In genomic region chr2:68832161-68832869, GRCh38 we compare ENCODE assay signal across 8 cellular contexts. TPM values are rescaled to one million over a fixed set of nuclear protein-coding genes. Genes with fewer than 3 reads are reported as not detected.
A peak's percentile ranks its signal among the peaks of the same experiment; 100 is the strongest.
DNase-seq lines count a peak whose midpoint lies in the region; ATAC-seq and TF ChIP-seq lines count a peak whose summit lies in the region.

No MANE protein-coding gene starts in this region.

- H3K27ac ChIP-seq in AG04450 (ENCODE audit: low read depth, low read length) (peak overlapping the region; percentile 81), upper lobe of left lung (peak overlapping the region; percentile 81 to 87 (median 85))

- H3K4me3 Mint-ChIP-seq in activated CD4-positive, alpha-beta T cell treated with anti-CD3 and anti-CD28 coated beads, Interleukin-2, amount 10 ng/mL, durations not matched to agents 24 days and 14 days: peak overlapping the region; percentile 57
- H3K4me3 Mint-ChIP-seq in neural crest cell: no peak overlapping the region

- CTCF ChIA-PET in AG04450 (lab: Charles Lee): interaction anchor here (1.2 kb wide), 1 partner anchor 80 kb away, joined by 4 read pairs; no protein-coding TSS in a partner anchor

- H3K4me1 Mint-ChIP-seq in activated CD4-positive, alpha-beta T cell treated with anti-CD3 and anti-CD28 coated beads, Interleukin-2, amount 10 ng/mL, durations not matched to agents 24 days and 14 days: peaks cover 73% of the 10 kb centered on the region
- H3K4me1 Mint-ChIP-seq in neural crest cell: peaks cover 20% of the 10 kb centered on the region

- TF ChIP-seq CTCF in AG04450 (IDR thresholded peaks at IDR 0.05; ENCODE audit: low read depth, low read length): no peak
- TF ChIP-seq CTCF in epithelial cell of esophagus (IDR thresholded peaks at IDR 0.05; ENCODE audit: insufficient read depth, low read depth, low read length, missing control alignments): no peak
- TF ChIP-seq CTCF in neural crest cell (conservative IDR thresholded peaks at IDR 0.05): no peak
- no peak for TF ChIP-seq CTCF in upper lobe of left lung (IDR thresholded peaks at IDR 0.05)

- no peaks in the 10 kb centered on the region for H3K36me3 ChIP-seq in upper lobe of left lung

- peaks cover 14% of the 10 kb centered on the region for H3K36me3 Mint-ChIP-seq in activated CD4-positive, alpha-beta T cell treated with anti-CD3 and anti-CD28 coated beads, Interleukin-2, amount 10 ng/mL, durations not matched to agents 24 days and 14 days (ENCODE audit: low read depth)
- no peaks in the 10 kb centered on the region for H3K36me3 Mint-ChIP-seq in neural crest cell (ENCODE audit: low read depth)

- POLR2A ChIA-PET in AG04450 (lab: Yijun Ruan, JAX): no interaction called here

- no peaks in the 10 kb centered on the region for H3K9me3 ChIP-seq in AG04450 (ENCODE audit: control insufficient read depth, insufficient read depth, low read length)
- no peaks in the 10 kb centered on the region for H3K9me3 ChIP-seq in upper lobe of left lung

- H3K27me3 ChIP-seq in AG04450 (ENCODE audit: control insufficient read depth, insufficient read depth, low read length) (no peaks in the 10 kb centered on the region), upper lobe of left lung (no peaks in the 10 kb centered on the region)

- H3K4me3 ChIP-seq in AG04450 (ENCODE audit: low read depth, low read length) (no peak overlapping the region), epithelial cell of esophagus (ENCODE audit: low read length) (no peak overlapping the region), upper lobe of left lung (no peak overlapping the region)

- peak overlapping the region; percentile 85 for H3K27ac Mint-ChIP-seq in activated CD4-positive, alpha-beta T cell treated with anti-CD3 and anti-CD28 coated beads, Interleukin-2, amount 10 ng/mL, durations not matched to agents 24 days and 14 days
- peak overlapping the region; percentile 68 for H3K27ac Mint-ChIP-seq in neural crest cell (ENCODE audit: unreplicated experiment)

- DNase-seq in AG04450 (ENCODE audit: low read depth, low spot score) (no peak), epithelial cell of esophagus (ENCODE audit: low read depth) (peak; percentile 65), neural crest cell (ENCODE audit: low read depth, low spot score) (no peak), upper lobe of left lung (peak in 1 of 2 donors; percentile 86), DMS153 (lab: John Stamatoyannopoulos, UW) (no peak)
- peak; percentile 74 for DNase-seq in activated CD4-positive, alpha-beta T cell treated with anti-CD3 and anti-CD28 coated beads, Interleukin-2, amount 10 ng/mL, durations not matched to agents 24 days and 14 days

- TF ChIP-seq POLR2A in upper lobe of left lung (IDR thresholded peaks at IDR 0.05): peak in 2 of 4 donors; percentile 7 to 58

- WGBS in upper lobe of left lung, 2 donors: 45 to 52% methylated on average over 8 of the region's 8 CpGs

- no peaks in the 10 kb centered on the region for H3K9me3 Mint-ChIP-seq in activated CD4-positive, alpha-beta T cell treated with anti-CD3 and anti-CD28 coated beads, Interleukin-2, amount 10 ng/mL, durations not matched to agents 24 days and 14 days
- no peaks in the 10 kb centered on the region for H3K9me3 Mint-ChIP-seq in neural crest cell

- no peaks in the 10 kb centered on the region for H3K27me3 Mint-ChIP-seq in activated CD4-positive, alpha-beta T cell treated with anti-CD3 and anti-CD28 coated beads, Interleukin-2, amount 10 ng/mL, durations not matched to agents 24 days and 14 days
- no peaks in the 10 kb centered on the region for H3K27me3 Mint-ChIP-seq in neural crest cell (ENCODE audit: low read depth)

- ATAC-seq in GM19397 (IDR thresholded peaks at IDR 0.05; ENCODE audit: unreplicated experiment): peak; percentile 52
- ATAC-seq in HG03520 (IDR thresholded peaks at IDR 0.05; ENCODE audit: unreplicated experiment): peak; percentile 67
- ATAC-seq in upper lobe of left lung (ENCODE audit: low FRiP score in 2 of 2): peak; percentile 75 to 78

- TF ChIP-seq EP300 in upper lobe of left lung (IDR thresholded peaks at IDR 0.05): peak in 1 of 4 donors; percentile 56

- intact Hi-C loops in activated CD4-positive, alpha-beta T cell treated with anti-CD3 and anti-CD28 coated beads, Interleukin-2, amount 10 ng/mL, durations not matched to agents 24 days and 14 days (cut with micrococcal nuclease): loop anchor here (2.0 to 5.0 kb wide), 4 partner anchors 36 to 366 kb away; partner anchors contain the start of genes APLF and FBXO48

- peaks cover 55 to 59% (median 58%) of the 10 kb centered on the region in 4 donors for H3K4me1 ChIP-seq in upper lobe of left lung

RNA-seq across cellular contexts. Expression of gene BMP10, which starts 38.9 kb away (rescaled TPM):
- not detected in 2 replicates for polyA plus RNA-seq in AG04450 (2011; rRNA removed)
- 0.22 TPM in 1 of 2 replicates, not detected in the other for polyA minus RNA-seq in AG04450 (2011; rRNA and poly(A)+ RNA removed)
- not detected in 2 replicates for total RNA-seq in activated CD4-positive, alpha-beta T cell treated with anti-CD3 and anti-CD28 coated beads, Interleukin-2, amount 10 ng/mL, durations not matched to agents 24 days and 14 days
- not detected in 2 replicates for total RNA-seq in neural crest cell
- total RNA-seq in upper lobe of left lung: not detected

Comparison
In these comparisons a context has a peak if more than half of its experiments do, and no peak if none do; other contexts are left out.
1. DNase-seq: peak in activated CD4-positive, alpha-beta T cell treated with anti-CD3 and anti-CD28 coated beads, Interleukin-2, amount 10 ng/mL, durations not matched to agents 24 days and 14 days (single experiment) and epithelial cell of esophagus (single experiment); none in AG04450 (single experiment), neural crest cell (single experiment) and DMS153 (single experiment).
2. Peak in every context shown above with its lines, with median percentiles within 50 percentile points of each other: ATAC-seq.